In the genomic region with DNA sequence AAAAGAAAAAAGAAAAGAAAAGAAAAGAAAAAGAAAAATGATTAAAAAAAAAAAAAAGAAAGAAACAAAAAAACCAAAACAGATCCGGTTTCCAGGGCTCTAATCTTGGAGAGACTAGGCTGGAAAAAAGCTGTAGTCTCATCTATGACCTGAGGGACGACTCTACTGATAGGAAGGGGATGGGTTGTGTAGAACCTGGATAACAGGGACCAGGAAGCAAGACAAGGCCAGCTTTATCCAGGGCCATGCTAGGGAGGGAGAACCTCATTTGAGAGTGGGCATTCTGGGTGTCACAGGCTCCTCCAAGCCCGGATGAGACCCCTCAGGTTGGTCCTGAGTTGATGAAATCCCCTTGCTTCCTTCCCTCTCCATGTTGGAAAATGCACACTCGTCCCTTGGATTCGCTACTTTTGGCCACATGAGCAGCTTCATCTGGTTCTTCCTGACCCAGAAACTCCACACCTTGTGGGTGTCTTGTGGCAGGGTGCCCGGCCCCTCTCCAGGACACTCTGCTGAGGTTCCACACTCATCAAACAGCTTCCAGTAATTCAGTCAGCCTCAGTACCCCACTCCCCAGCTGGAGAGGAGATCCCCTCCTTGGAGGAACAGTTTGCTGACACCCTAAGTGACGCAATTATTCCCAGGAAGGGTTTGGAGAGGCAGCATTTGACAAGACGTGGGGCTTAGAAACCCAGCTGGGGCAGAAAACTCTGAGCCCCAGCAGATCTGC, we compare ENCODE assay signal across 32 cellular contexts.
A peak's percentile ranks its signal among the peaks of the same experiment; 100 is the strongest.
DNase-seq lines count a peak whose midpoint lies in the region; ATAC-seq and TF ChIP-seq lines count a peak whose summit lies in the region.
"Had no signal": no experiment of that assay in that cellular context is flagged by ENCODE, and none has a peak within 500 bp of the region (broad histone marks: within the 10 kb centered on the region; RNA-seq: fewer than 3 reads in every experiment).

No MANE protein-coding gene starts in this region.

- no peaks in the 10 kb centered on the region for H3K27me3 ChIP-seq in H9 (ENCODE audit: insufficient read depth, low read length)
- no peaks in the 10 kb centered on the region for H3K27me3 ChIP-seq in SU-DHL-6 (ENCODE audit: low read length)
- H3K27me3 ChIP-seq in mesenchymal stem cell (ENCODE audit: control insufficient read depth in 1 of 2, insufficient read depth in 1 of 2, low read length in 2 of 2) = peaks cover 0 to 3% of the 10 kb centered on the region in 2 experiments
- H3K27me3 ChIP-seq in trophoblast cell (ENCODE audit: insufficient read depth, low read length) = no peaks in the 10 kb centered on the region
- H3K27me3 ChIP-seq: BLaER1, right atrium auricular region, tibial nerve had no signal

- H3K4me3 Mint-ChIP-seq in H9 = no peak overlapping the region
- H3K4me3 Mint-ChIP-seq: activated CD8-positive, alpha-beta T cell treated with anti-CD3 and anti-CD28 coated beads for 36 hours; activated T-helper 1 cell treated with anti-CD3 and anti-CD28 coated beads, Interleukin-12 subunit alpha, Interleukin-12 subunit beta, Interleukin-2, Interleukin-4 antibody, amounts not matched to agents 30 ng/mL and 10 ng/mL and 1 ng/mL, durations not matched to agents 14 hours and 24 hours and 36 hours; endodermal cell; stimulated activated naive CD8-positive, alpha-beta T cell treated with anti-CD3 and anti-CD28 coated beads, Interleukin-15, amount 100 ng/mL, for 72 hours had no signal

- no peak overlapping the region for H2BK15ac ChIP-seq in H9 (ENCODE audit: low read depth, low read length)
- peak overlapping the region; percentile 26 for H2BK15ac ChIP-seq in mesenchymal stem cell (ENCODE audit: low read depth, poor library complexity, severe bottlenecking)

- no peak for TF ChIP-seq CTCF in H9 (conservative IDR thresholded peaks at IDR 0.05)
- TF ChIP-seq CTCF in SU-DHL-6 (IDR thresholded peaks at IDR 0.05; ENCODE audit: insufficient read depth, low read length, poor library complexity, severe bottlenecking) = no peak

- H3K36me3 Mint-ChIP-seq in H9 (ENCODE audit: insufficient read depth in 1 of 3, low read depth in 3 of 3) = no peaks in the 10 kb centered on the region

- no peaks in the 10 kb centered on the region for H3K79me1 ChIP-seq in H9 (ENCODE audit: insufficient read depth, low read depth, low read length, poor library complexity, severe bottlenecking)
- H3K79me1 ChIP-seq in mesenchymal stem cell (replicated peaks; ENCODE audit: low read length, poor library complexity, severe bottlenecking) = no peaks in the 10 kb centered on the region
- H3K79me1 ChIP-seq in trophoblast cell (ENCODE audit: low read length) = no peaks in the 10 kb centered on the region

- no peak overlapping the region for H3K56ac ChIP-seq in H9 (ENCODE audit: insufficient read length, low read depth, low read length)

- H4K8ac ChIP-seq in H9 (replicated peaks; ENCODE audit: insufficient read length, low read depth, low read length) = no peak overlapping the region
- peak overlapping the region; percentile 75 for H4K8ac ChIP-seq in mesenchymal stem cell (ENCODE audit: low read length)
- H4K8ac ChIP-seq in trophoblast cell (ENCODE audit: low read depth, low read length) = no peak overlapping the region

- H3K4me2 ChIP-seq in H9 (ENCODE audit: insufficient read depth, insufficient read length, low read length) = no peak overlapping the region
- peak overlapping the region; percentile 90 for H3K4me2 ChIP-seq in SU-DHL-6 (ENCODE audit: low read depth, low read length, poor library complexity, severe bottlenecking)
- H3K4me2 ChIP-seq in mesenchymal stem cell (ENCODE audit: low read length, poor library complexity, severe bottlenecking) = no peak overlapping the region
- no peak overlapping the region for H3K4me2 ChIP-seq in trophoblast cell (ENCODE audit: low read length)
- H3K4me2 ChIP-seq: BLaER1, PC-9 had no signal

- no peaks in the 10 kb centered on the region for H3K9me2 ChIP-seq in SU-DHL-6 (replicated peaks; ENCODE audit: insufficient read depth, low read length)

- DNase-seq in H9 (no peak), mesenchymal stem cell (no peak), trophoblast cell (no peak), UCSD-AML1 (lab: John Stamatoyannopoulos, UW; ENCODE audit: unreplicated experiment) (no peak), cerebellum (ENCODE audit: low spot score) (no peak)
- DNase-seq: activated CD8-positive, alpha-beta memory T cell treated with anti-CD3 and anti-CD28 coated beads, Interleukin-2, amount 50 U/mL, for 48 hours; activated CD8-positive, alpha-beta T cell treated with anti-CD3 and anti-CD28 coated beads for 36 hours; activated naive CD4-positive, alpha-beta T cell treated with Interleukin-2 at 50 U/mL for 16 hours; caudate nucleus; cortex of kidney; islet precursor cell; left ventricle myocardium superior; NCI-H1105; NCI-H2029 treated with DMSO at 0.1 percent for 48 hours; NCI-H526; PC-9; Right ventricle myocardium superior; stimulated activated CD4-positive, alpha-beta T cell treated with anti-CD3 and anti-CD28 coated beads, Interleukin-1b, Interleukin-23, amount 100 ng/mL, for 48 hours; stimulated activated CD8-positive, alpha-beta memory T cell treated with anti-CD3 and anti-CD28 coated beads, Interleukin-4, amount 100 ng/mL, for 48 hours; stimulated activated naive CD8-positive, alpha-beta T cell treated with anti-CD3 and anti-CD28 coated beads, Interleukin-15, amount 100 ng/mL, for 72 hours; T-helper 2 cell had no signal

- H2BK5ac ChIP-seq in H9 (ENCODE audit: insufficient read length, low read length) = no peak overlapping the region
- no peak overlapping the region for H2BK5ac ChIP-seq in mesenchymal stem cell (ENCODE audit: low read depth, low read length, poor library complexity, severe bottlenecking)
- H2BK5ac ChIP-seq in trophoblast cell (ENCODE audit: low read depth, low read length, poor library complexity) = no peak overlapping the region

- no peaks in the 10 kb centered on the region for H3K9me3 ChIP-seq in H9 (ENCODE audit: control insufficient read depth, low read depth, low read length)
- H3K9me3 ChIP-seq in SU-DHL-6 (ENCODE audit: insufficient read depth, low read length) = no peaks in the 10 kb centered on the region
- H3K9me3 ChIP-seq in mesenchymal stem cell (ENCODE audit: control insufficient read depth, low read length) = no peaks in the 10 kb centered on the region
- no peaks in the 10 kb centered on the region for H3K9me3 ChIP-seq in trophoblast cell (ENCODE audit: insufficient read depth, low read depth, low read length)
- H3K9me3 ChIP-seq: BLaER1, mucosa of descending colon, right atrium auricular region, tibial nerve had no signal

- no peaks in the 10 kb centered on the region; the same call in 1 of the 2 replicates for H3K4me1 ChIP-seq in H9 (ENCODE audit: insufficient read depth, low read length)
- H3K4me1 ChIP-seq in mesenchymal stem cell (ENCODE audit: control insufficient read depth, insufficient read depth, low read depth, low read length) = peaks cover 17% of the 10 kb centered on the region
- peaks cover 0 to 2% of the 10 kb centered on the region in 2 experiments for H3K4me1 ChIP-seq in trophoblast cell (ENCODE audit: control insufficient read depth in 1 of 2, insufficient read depth in 2 of 2, low read length in 2 of 2)

- H3K36me3 ChIP-seq in SU-DHL-6 (ENCODE audit: low read length) (no peaks in the 10 kb centered on the region; the same call in 1 of the 2 replicates), mesenchymal stem cell (ENCODE audit: control insufficient read depth in 1 of 2, insufficient read depth in 2 of 2, low read depth in 1 of 2, low read length in 2 of 2) (no peaks in the 10 kb centered on the region), trophoblast cell (ENCODE audit: control insufficient read depth in 1 of 2, insufficient read depth in 2 of 2, low read length in 2 of 2) (no peaks in the 10 kb centered on the region)
- H3K36me3 ChIP-seq: BLaER1, right atrium auricular region, tibial nerve had no signal

- no peak overlapping the region for H2BK12ac ChIP-seq in H9 (ENCODE audit: insufficient read length, low read depth, low read length)
- no peak overlapping the region for H2BK12ac ChIP-seq in mesenchymal stem cell (ENCODE audit: low read length in 2 of 2)
- peak overlapping the region; percentile 17 for H2BK12ac ChIP-seq in trophoblast cell (ENCODE audit: low read length)

- no peak overlapping the region for H2BK20ac ChIP-seq in H9 (ENCODE audit: low read depth, low read length, poor library complexity, severe bottlenecking)

- no peak overlapping the region for H4K5ac ChIP-seq in H9 (ENCODE audit: insufficient read length, low read depth, low read length)

- WGBS in H9 (ENCODE audit: extremely low coverage, insufficient read length, low lambda C conversion rate) = no CpG with 5 or more reads among the region's 8 CpGs
- WGBS in mesenchymal stem cell = 92% methylated on average over 8 of the region's 8 CpGs
- WGBS in trophoblast cell (ENCODE audit: extremely low coverage, insufficient coverage, insufficient read length) = no CpG with 5 or more reads among the region's 8 CpGs

- peak overlapping the region; percentile 61 for H3K4me3 ChIP-seq in SU-DHL-6 (ENCODE audit: insufficient read depth, low read length, poor library complexity, severe bottlenecking)
- no peak overlapping the region for H3K4me3 ChIP-seq in mesenchymal stem cell (ENCODE audit: insufficient read depth in 1 of 2, low read depth in 1 of 2, low read length in 2 of 2)
- no peak overlapping the region for H3K4me3 ChIP-seq in trophoblast cell (ENCODE audit: low read depth, low read length)
- H3K4me3 ChIP-seq: BLaER1, GM12878, mucosa of descending colon, PC-9, right atrium auricular region, tibial nerve had no signal

- H3K27me3 Mint-ChIP-seq in H9 (ENCODE audit: low read depth) = no peaks in the 10 kb centered on the region
- H3K27me3 Mint-ChIP-seq: activated CD8-positive, alpha-beta T cell treated with anti-CD3 and anti-CD28 coated beads for 36 hours had no signal

- no peaks in the 10 kb centered on the region for H3K79me2 ChIP-seq in H9 (ENCODE audit: insufficient read depth, low read length)
- peaks cover 38% of the 10 kb centered on the region for H3K79me2 ChIP-seq in SU-DHL-6 (ENCODE audit: insufficient read depth, low read length)
- H3K79me2 ChIP-seq in trophoblast cell (ENCODE audit: control insufficient read depth, insufficient read depth, low read length, poor library complexity) = no peaks in the 10 kb centered on the region

- H3K4me1 Mint-ChIP-seq in H9 = peaks cover 20 to 30% of the 10 kb centered on the region in 2 experiments
- H3K4me1 Mint-ChIP-seq: stimulated activated naive CD8-positive, alpha-beta T cell treated with anti-CD3 and anti-CD28 coated beads, Interleukin-15, amount 100 ng/mL, for 72 hours had no signal

- no peak overlapping the region for H4K12ac ChIP-seq in trophoblast cell (ENCODE audit: low read depth, low read length)

- H3K14ac ChIP-seq in H9 (ENCODE audit: insufficient read depth, low read length) = peak overlapping the region; percentile 53; the same call in 1 of the 2 replicates
- no peak overlapping the region for H3K14ac ChIP-seq in mesenchymal stem cell (ENCODE audit: low read length in 2 of 2)
- no peak overlapping the region for H3K14ac ChIP-seq in trophoblast cell (ENCODE audit: low read length)

- H3K4ac ChIP-seq in H9 (ENCODE audit: low read depth, low read length) = no peak overlapping the region
- no peak overlapping the region for H3K4ac ChIP-seq in mesenchymal stem cell (ENCODE audit: low read depth in 1 of 2, low read length in 2 of 2)
- H3K4ac ChIP-seq in trophoblast cell (ENCODE audit: low read depth, low read length) = no peak overlapping the region

- H2AFZ ChIP-seq in H9 (ENCODE audit: low read length) = no peak overlapping the region
- H2AFZ ChIP-seq in SU-DHL-6 (ENCODE audit: low read depth, low read length, severe bottlenecking) = no peak overlapping the region
- no peak overlapping the region for H2AFZ ChIP-seq in mesenchymal stem cell (ENCODE audit: low read depth, low read length)
- H2AFZ ChIP-seq in trophoblast cell (ENCODE audit: insufficient read depth, low read length, poor library complexity) = no peak overlapping the region
- H2AFZ ChIP-seq: PC-9 had no signal

- no peaks in the 10 kb centered on the region for H3K9me3 Mint-ChIP-seq in H9
- H3K9me3 Mint-ChIP-seq: activated CD8-positive, alpha-beta T cell treated with anti-CD3 and anti-CD28 coated beads for 36 hours; activated T-helper 1 cell treated with anti-CD3 and anti-CD28 coated beads, Interleukin-12 subunit alpha, Interleukin-12 subunit beta, Interleukin-2, Interleukin-4 antibody, amounts not matched to agents 30 ng/mL and 10 ng/mL and 1 ng/mL, durations not matched to agents 14 hours and 24 hours and 36 hours; stimulated activated naive CD8-positive, alpha-beta T cell treated with anti-CD3 and anti-CD28 coated beads, Interleukin-15, amount 100 ng/mL, for 72 hours had no signal

- peak overlapping the region in 1 of 3 experiments; percentile 40; a peak in 1 of 7 replicates for H3K27ac Mint-ChIP-seq in H9
- H3K27ac Mint-ChIP-seq: activated CD8-positive, alpha-beta T cell treated with anti-CD3 and anti-CD28 coated beads for 36 hours; activated T-helper 1 cell treated with anti-CD3 and anti-CD28 coated beads, Interleukin-12 subunit alpha, Interleukin-12 subunit beta, Interleukin-2, Interleukin-4 antibody, amounts not matched to agents 30 ng/mL and 10 ng/mL and 1 ng/mL, durations not matched to agents 14 hours and 24 hours and 36 hours; endodermal cell had no signal

- H3K18ac ChIP-seq in H9 (ENCODE audit: insufficient read length, low read depth, low read length) = no peak overlapping the region
- peak overlapping the region in 1 of 2 experiments; percentile 28 for H3K18ac ChIP-seq in mesenchymal stem cell (ENCODE audit: low read depth in 1 of 2, low read length in 2 of 2)
- H3K18ac ChIP-seq in trophoblast cell (ENCODE audit: low read length) = no peak overlapping the region

- H4K91ac ChIP-seq in H9 (ENCODE audit: insufficient read length, low read depth, low read length) (no peak overlapping the region), mesenchymal stem cell (ENCODE audit: low read length) (peak overlapping the region; percentile 61), trophoblast cell (ENCODE audit: low read depth, low read length) (no peak overlapping the region)

- ATAC-seq in HG03108 (IDR thresholded peaks at IDR 0.05; ENCODE audit: unreplicated experiment) (no peak), GM18511 (IDR thresholded peaks at IDR 0.05; ENCODE audit: unreplicated experiment) (no peak)
- ATAC-seq: activated CD8-positive, alpha-beta T cell treated with anti-CD3 and anti-CD28 coated beads for 36 hours; esophagus mucosa; left ventricle myocardium superior; stimulated activated naive CD8-positive, alpha-beta T cell treated with anti-CD3 and anti-CD28 coated beads, Interleukin-15, amount 100 ng/mL, for 72 hours had no signal

- H3T11ph ChIP-seq in H9 (ENCODE audit: low read length) = no peak overlapping the region

- H2AK5ac ChIP-seq in H9 (ENCODE audit: insufficient read length, low read length) = no peak overlapping the region
- peak overlapping the region; percentile 63 for H2AK5ac ChIP-seq in mesenchymal stem cell (ENCODE audit: low read length, severe bottlenecking)
- no peak overlapping the region for H2AK5ac ChIP-seq in trophoblast cell (ENCODE audit: low read length)

- H4K20me1 ChIP-seq in H9 (ENCODE audit: control insufficient read depth, insufficient read depth, insufficient read length) (no peaks in the 10 kb centered on the region), SU-DHL-6 (ENCODE audit: low read depth, low read length) (no peaks in the 10 kb centered on the region)
- H4K20me1 ChIP-seq: BLaER1 had no signal

- H3K23me2 ChIP-seq in H9 (ENCODE audit: insufficient read length, low read depth, low read length, poor library complexity, severe bottlenecking) = no peaks in the 10 kb centered on the region

- H3K23ac ChIP-seq in H9 (ENCODE audit: insufficient read length, low read depth, low read length) = no peak overlapping the region
- no peak overlapping the region for H3K23ac ChIP-seq in mesenchymal stem cell (ENCODE audit: low read length in 2 of 2)
- H3K23ac ChIP-seq in trophoblast cell (ENCODE audit: low read length) = no peak overlapping the region

- H3F3A ChIP-seq in SU-DHL-6 (ENCODE audit: insufficient read depth) = peaks cover 60% of the 10 kb centered on the region

- H3K27ac ChIP-seq in H9 (ENCODE audit: insufficient read length, low read depth, low read length) (no peak overlapping the region), SU-DHL-6 (ENCODE audit: low read depth, low read length) (peak overlapping the region; percentile 99), mesenchymal stem cell (ENCODE audit: low read length, poor library complexity, severe bottlenecking) (no peak overlapping the region), trophoblast cell (ENCODE audit: low read depth, low read length) (no peak overlapping the region)
- H3K27ac ChIP-seq: BLaER1, PC-9, right atrium auricular region, tibial nerve had no signal

- H2BK120ac ChIP-seq in H9 (ENCODE audit: low read depth, low read length, poor library complexity, severe bottlenecking) (no peak overlapping the region), mesenchymal stem cell (ENCODE audit: low read depth, low read length) (no peak overlapping the region), trophoblast cell (ENCODE audit: insufficient read depth, low read length, poor library complexity) (no peak overlapping the region)

- H3K9ac ChIP-seq in H9 (ENCODE audit: extremely low read depth, insufficient read length, low read length) (no peak overlapping the region), SU-DHL-6 (ENCODE audit: low read length) (peak overlapping the region; percentile 78), mesenchymal stem cell (ENCODE audit: low read length) (no peak overlapping the region), trophoblast cell (ENCODE audit: low read length) (no peak overlapping the region)
- H3K9ac ChIP-seq: BLaER1 had no signal
